In genomic region chr15:45402162-45402954, GRCh38 we compare ENCODE assay signal across 8 cellular contexts. TPM values are rescaled to one million over a fixed set of nuclear protein-coding genes. Genes with fewer than 3 reads are reported as not detected.
DNase-seq lines count a peak whose midpoint lies in the region; ATAC-seq and TF ChIP-seq lines count a peak whose summit lies in the region.

No MANE protein-coding gene starts in this region.

- no peaks in the 10 kb centered on the region for H3K27me3 ChIP-seq in PC-9 (ENCODE audit: insufficient read depth, low read depth)
- no peaks in the 10 kb centered on the region for H3K27me3 ChIP-seq in mucosa of stomach (ENCODE audit: control insufficient read depth, insufficient read depth, low read length)

- H3K4me1 ChIP-seq in PC-9 (replicated peaks; ENCODE audit: insufficient read depth) (peaks cover 12% of the 10 kb centered on the region), mucosa of stomach (ENCODE audit: control insufficient read depth, insufficient read depth, low read length) (peaks cover 4% of the 10 kb centered on the region)

- CTCF ChIA-PET in PC-9 (lab: Charles Lee), result interaction anchor here (0.8 to 1.2 kb wide), 2 partner anchors 87 to 202 kb away, joined by 3 to 6 read pairs; no protein-coding TSS in a partner anchor

- H3K4me1 Mint-ChIP-seq in activated T-cell treated with anti-CD3 and anti-CD28 coated beads, Interleukin-2, amount 50 U/mL, for 4 hours (ENCODE audit: low read depth), result peaks cover 23% of the 10 kb centered on the region

- H4K20me1 ChIP-seq in PC-9 (ENCODE audit: insufficient read depth), result peaks cover 16% of the 10 kb centered on the region

- H3K36me3 ChIP-seq in PC-9 (ENCODE audit: low read depth) (no peaks in the 10 kb centered on the region), mucosa of stomach (ENCODE audit: control insufficient read depth, insufficient read depth, low read length) (peaks cover 5% of the 10 kb centered on the region)

- TSS peak; percentile 59 for BruUV-seq in PC-9 (replicated peaks; lab: Mats Ljungman, UMichigan)

- no peaks in the 10 kb centered on the region for H3K9me3 Mint-ChIP-seq in activated T-cell treated with anti-CD3 and anti-CD28 coated beads, Interleukin-2, amount 50 U/mL, for 4 hours

- 0 out of 2 replicates have a peak, but pooled peaks cover 4% of the 10 kb centered on the region for H3F3A ChIP-seq in PC-9 (ENCODE audit: insufficient read depth, low read depth)

- no peaks in the 10 kb centered on the region for H3K9me2 ChIP-seq in PC-9 (ENCODE audit: insufficient read depth)

- POLR2A ChIA-PET in PC-9 (lab: Charles Lee; ENCODE audit: unreplicated experiment), result interaction anchor here (0.5 to 1.1 kb wide), 9 partner anchors 56 to 1615 kb away, joined by 3 to 11 read pairs (median 4); no protein-coding TSS in a partner anchor

- ATAC-seq in GM21723 (IDR thresholded peaks at IDR 0.05; ENCODE audit: unreplicated experiment) (peak; percentile 83), esophagus mucosa (peak; percentile 93)
- ATAC-seq in activated T-cell treated with anti-CD3 and anti-CD28 coated beads, Interleukin-2, amount 50 U/mL, for 4 hours, result peak; percentile 91 to 94

- H3K4me2 ChIP-seq in PC-9, result peak overlapping the region; percentile 94

- H3K9me3 ChIP-seq in PC-9 (ENCODE audit: insufficient read depth, low read depth), result no peaks in the 10 kb centered on the region
- H3K9me3 ChIP-seq in mucosa of stomach (ENCODE audit: control insufficient read depth, low read length), result no peaks in the 10 kb centered on the region

- H3K36me3 Mint-ChIP-seq in activated T-cell treated with anti-CD3 and anti-CD28 coated beads, Interleukin-2, amount 50 U/mL, for 4 hours (ENCODE audit: insufficient read depth), result peaks cover 17% of the 10 kb centered on the region

- H3K27me3 Mint-ChIP-seq in activated T-cell treated with anti-CD3 and anti-CD28 coated beads, Interleukin-2, amount 50 U/mL, for 4 hours (ENCODE audit: low read depth), result peaks cover 3% of the 10 kb centered on the region

- peak overlapping the region; percentile 95 for H2AFZ ChIP-seq in PC-9

- peak overlapping the region; percentile 57 for H3K27ac ChIP-seq in PC-9

- in situ Hi-C loops in KBM-7 (cut with MboI; ENCODE audit: low pct_unique_long_range_greater_than_20kb, low sequenced_read_pairs), result no loop called here

- peak; percentile 89 for DNase-seq in DMS53 treated with DMSO at 0.1 percent for 48 hours (lab: John Stamatoyannopoulos, UW; ENCODE audit: unreplicated experiment)
- DNase-seq in KBM-7, result peak; percentile 97
- peak; percentile 89 to 91 for DNase-seq in PC-9
- DNase-seq in activated T-cell treated with anti-CD3 and anti-CD28 coated beads, Interleukin-2, amount 50 U/mL, for 4 hours, result peak; percentile 93
- peak; percentile 95 for DNase-seq in stimulated activated CD8-positive, alpha-beta memory T cell treated with anti-CD3 and anti-CD28 coated beads, Interleukin-4, amount 100 ng/mL, for 48 hours

- peak overlapping the region; percentile 96 for H3K4me3 Mint-ChIP-seq in activated T-cell treated with anti-CD3 and anti-CD28 coated beads, Interleukin-2, amount 50 U/mL, for 4 hours

- H3K4me3 ChIP-seq in PC-9 (peak overlapping the region; percentile 78), mucosa of stomach (ENCODE audit: low read length) (peak overlapping the region; percentile 82)

- intact Hi-C loops in PC-9 (cut with micrococcal nuclease; ENCODE audit: unreplicated experiment), result loop anchor here (1.0 to 2.0 kb wide), 2 partner anchors 240 to 276 kb away; no protein-coding TSS in a partner anchor

- peaks cover 36% of the 10 kb centered on the region for H3K79me2 ChIP-seq in PC-9 (ENCODE audit: low read depth)

- no peak for TF ChIP-seq CTCF in PC-9 (conservative IDR thresholded peaks at IDR 0.05)

- H3K9ac ChIP-seq in mucosa of stomach (ENCODE audit: low read length), result peak overlapping the region; percentile 81

RNA-seq across cellular contexts. Expression of gene GATM, which starts 24.0 kb away (rescaled TPM):
- total RNA-seq in PC-9 (2021) (9.8 and 10.0 TPM in 2 replicates), esophagus mucosa (11.3 TPM)
- 1 to 10 TPM; 1.2 to 2.7 (median 1.7) TPM for total RNA-seq in activated T-cell treated with anti-CD3 and anti-CD28 coated beads, Interleukin-2, amount 50 U/mL, for 4 hours

Comparison
In these comparisons a context has a peak if more than half of its experiments do, and no peak if none do; other contexts are left out.
1. Peak in every context shown above with its lines: DNase-seq, ATAC-seq, H3K4me3 ChIP-seq and H3K27ac ChIP-seq.